ENCODE assay signal across 8 cellular contexts in the genomic region with DNA sequence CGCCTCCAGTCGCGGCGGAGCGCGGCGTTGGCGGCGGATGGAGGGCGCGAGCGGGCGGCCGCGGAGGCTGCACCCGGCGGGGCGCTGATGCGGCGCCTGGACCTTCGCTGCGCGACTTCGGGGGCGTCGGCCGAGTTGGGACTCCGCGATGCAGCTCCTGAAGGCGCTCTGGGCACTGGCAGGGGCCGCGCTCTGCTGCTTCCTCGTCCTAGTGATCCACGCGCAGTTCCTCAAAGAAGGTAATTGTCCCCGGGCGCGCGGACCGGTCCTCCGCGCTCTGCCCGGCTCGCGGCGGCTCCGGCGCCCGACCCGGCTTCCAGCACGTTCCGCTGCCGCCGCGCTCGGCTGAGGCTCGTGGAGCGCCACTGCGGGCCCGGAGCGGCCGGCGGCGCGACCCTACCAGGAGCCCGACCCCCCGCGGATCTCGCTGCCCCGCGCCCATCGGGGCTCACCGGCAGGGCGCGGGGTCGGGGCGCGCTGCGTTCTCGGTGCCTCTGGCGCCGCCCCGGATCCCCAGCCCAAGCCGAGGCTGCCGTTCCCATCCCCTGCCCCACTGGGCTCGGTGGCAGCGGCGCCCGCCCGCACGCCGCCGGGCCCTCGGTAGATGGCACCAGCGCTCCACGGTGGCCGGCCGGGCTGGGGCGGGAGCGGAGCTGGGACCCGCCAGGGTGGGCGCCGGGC.
A peak's percentile ranks its signal among the peaks of the same experiment; 100 is the strongest.
DNase-seq lines count a peak whose midpoint lies in the region; ATAC-seq and TF ChIP-seq lines count a peak whose summit lies in the region.

No MANE protein-coding gene starts in this region.

- no peak overlapping the region for H2AFZ ChIP-seq in parathyroid adenoma

- H3K4me2 ChIP-seq in parathyroid adenoma (ENCODE audit: low read length), result peak overlapping the region; percentile 62

- DNase-seq in COLO668 (lab: John Stamatoyannopoulos, UW; ENCODE audit: unreplicated experiment), result peak; percentile 68
- DNase-seq in NCI-H2171 (lab: John Stamatoyannopoulos, UW), result peak; percentile 77
- peak; percentile 75 for DNase-seq in glutamatergic neuron
- no peak for DNase-seq in GM19240 (ENCODE audit: insufficient read length, low spot score)
- no peak for DNase-seq in activated CD8-positive, alpha-beta memory T cell treated with anti-CD3 and anti-CD28 coated beads, Interleukin-2, amount 10 ng/mL, durations not matched to agents 7 days and 5 days
- no peak for DNase-seq in activated T-helper 2 cell treated with anti-CD3 and anti-CD28 coated beads, Interferon-gamma antibody, Interleukin-2, Interleukin-4, amounts not matched to agents 10 μg/mL and 5 μg/mL and 100 μg/mL, durations not matched to agents 14 hours and 24 hours and 36 hours (ENCODE audit: low spot score)

- no peaks in the 10 kb centered on the region for H3K9me3 ChIP-seq in parathyroid adenoma (ENCODE audit: control insufficient read depth, low read length)

- no peak overlapping the region for H3K27ac Mint-ChIP-seq in glutamatergic neuron (ENCODE audit: unreplicated experiment)
- no peak overlapping the region for H3K27ac Mint-ChIP-seq in activated CD8-positive, alpha-beta memory T cell treated with anti-CD3 and anti-CD28 coated beads, Interleukin-2, amount 10 ng/mL, durations not matched to agents 7 days and 5 days
- no peak overlapping the region for H3K27ac Mint-ChIP-seq in activated T-helper 2 cell treated with anti-CD3 and anti-CD28 coated beads, Interferon-gamma antibody, Interleukin-2, Interleukin-4, amounts not matched to agents 10 μg/mL and 5 μg/mL and 100 μg/mL, durations not matched to agents 14 hours and 24 hours and 36 hours

- H3K79me2 ChIP-seq in parathyroid adenoma, result no peaks in the 10 kb centered on the region

- CTCF ChIA-PET in activated CD8-positive, alpha-beta memory T cell treated with anti-CD3 and anti-CD28 coated beads, Interleukin-2, amount 10 ng/mL, durations not matched to agents 7 days and 5 days (lab: Charles Lee), result interaction anchor here (1.0 kb wide), 1 partner anchor 729 kb away, joined by 3 read pairs; no protein-coding TSS in a partner anchor

- no peaks in the 10 kb centered on the region for H3K4me1 Mint-ChIP-seq in glutamatergic neuron (ENCODE audit: low read depth, unreplicated experiment)
- no peaks in the 10 kb centered on the region for H3K4me1 Mint-ChIP-seq in activated CD8-positive, alpha-beta memory T cell treated with anti-CD3 and anti-CD28 coated beads, Interleukin-2, amount 10 ng/mL, durations not matched to agents 7 days and 5 days
- no peaks in the 10 kb centered on the region for H3K4me1 Mint-ChIP-seq in activated T-helper 2 cell treated with anti-CD3 and anti-CD28 coated beads, Interferon-gamma antibody, Interleukin-2, Interleukin-4, amounts not matched to agents 10 μg/mL and 5 μg/mL and 100 μg/mL, durations not matched to agents 14 hours and 24 hours and 36 hours (ENCODE audit: low read depth)

- TF ChIP-seq CTCF in glutamatergic neuron (IDR thresholded peaks at IDR 0.05; ENCODE audit: partially characterized antibody, unreplicated experiment) (peak; percentile 21), parathyroid adenoma (IDR thresholded peaks at IDR 0.05) (peak; percentile 15)

- H3K27me3 Mint-ChIP-seq in glutamatergic neuron (ENCODE audit: unreplicated experiment), result peaks cover 6% of the 10 kb centered on the region
- H3K27me3 Mint-ChIP-seq in activated CD8-positive, alpha-beta memory T cell treated with anti-CD3 and anti-CD28 coated beads, Interleukin-2, amount 10 ng/mL, durations not matched to agents 7 days and 5 days, result peaks cover 24% of the 10 kb centered on the region
- peaks cover 20% of the 10 kb centered on the region for H3K27me3 Mint-ChIP-seq in activated T-helper 2 cell treated with anti-CD3 and anti-CD28 coated beads, Interferon-gamma antibody, Interleukin-2, Interleukin-4, amounts not matched to agents 10 μg/mL and 5 μg/mL and 100 μg/mL, durations not matched to agents 14 hours and 24 hours and 36 hours (ENCODE audit: low read depth)

- H3K4me3 Mint-ChIP-seq in glutamatergic neuron (ENCODE audit: unreplicated experiment), result no peak overlapping the region
- no peak overlapping the region for H3K4me3 Mint-ChIP-seq in activated CD8-positive, alpha-beta memory T cell treated with anti-CD3 and anti-CD28 coated beads, Interleukin-2, amount 10 ng/mL, durations not matched to agents 7 days and 5 days
- no peak overlapping the region for H3K4me3 Mint-ChIP-seq in activated T-helper 2 cell treated with anti-CD3 and anti-CD28 coated beads, Interferon-gamma antibody, Interleukin-2, Interleukin-4, amounts not matched to agents 10 μg/mL and 5 μg/mL and 100 μg/mL, durations not matched to agents 14 hours and 24 hours and 36 hours (ENCODE audit: low read depth)

- H3K27ac ChIP-seq in parathyroid adenoma, result no peak overlapping the region

- no peaks in the 10 kb centered on the region for H3K4me1 ChIP-seq in parathyroid adenoma

- H3K4me3 ChIP-seq in parathyroid adenoma (ENCODE audit: low read depth, low read length), result peak overlapping the region; percentile 42

- peaks cover 15% of the 10 kb centered on the region for H3K9me3 Mint-ChIP-seq in glutamatergic neuron (ENCODE audit: unreplicated experiment)
- peaks cover 7% of the 10 kb centered on the region for H3K9me3 Mint-ChIP-seq in activated CD8-positive, alpha-beta memory T cell treated with anti-CD3 and anti-CD28 coated beads, Interleukin-2, amount 10 ng/mL, durations not matched to agents 7 days and 5 days (ENCODE audit: low read depth)
- peaks cover 7% of the 10 kb centered on the region for H3K9me3 Mint-ChIP-seq in activated T-helper 2 cell treated with anti-CD3 and anti-CD28 coated beads, Interferon-gamma antibody, Interleukin-2, Interleukin-4, amounts not matched to agents 10 μg/mL and 5 μg/mL and 100 μg/mL, durations not matched to agents 14 hours and 24 hours and 36 hours

- intact Hi-C loops in activated T-helper 2 cell treated with anti-CD3 and anti-CD28 coated beads, Interferon-gamma antibody, Interleukin-2, Interleukin-4, amounts not matched to agents 10 μg/mL and 5 μg/mL and 100 μg/mL, durations not matched to agents 14 hours and 24 hours and 36 hours (cut with micrococcal nuclease), result no loop called here

- H3K36me3 ChIP-seq in parathyroid adenoma (ENCODE audit: control insufficient read depth, insufficient read depth, low read length), result no peaks in the 10 kb centered on the region

- H3K9ac ChIP-seq in parathyroid adenoma, result no peak overlapping the region

- ATAC-seq in HG03175 (IDR thresholded peaks at IDR 0.05; ENCODE audit: unreplicated experiment), result no peak
- ATAC-seq in activated CD8-positive, alpha-beta memory T cell treated with anti-CD3 and anti-CD28 coated beads, Interleukin-2, amount 10 ng/mL, durations not matched to agents 7 days and 5 days, result no peak

- H3K36me3 Mint-ChIP-seq in glutamatergic neuron (ENCODE audit: unreplicated experiment), result no peaks in the 10 kb centered on the region
- peaks cover 2% of the 10 kb centered on the region for H3K36me3 Mint-ChIP-seq in activated CD8-positive, alpha-beta memory T cell treated with anti-CD3 and anti-CD28 coated beads, Interleukin-2, amount 10 ng/mL, durations not matched to agents 7 days and 5 days
- H3K36me3 Mint-ChIP-seq in activated T-helper 2 cell treated with anti-CD3 and anti-CD28 coated beads, Interferon-gamma antibody, Interleukin-2, Interleukin-4, amounts not matched to agents 10 μg/mL and 5 μg/mL and 100 μg/mL, durations not matched to agents 14 hours and 24 hours and 36 hours (ENCODE audit: low read depth), result peaks cover 2% of the 10 kb centered on the region

- no peaks in the 10 kb centered on the region for H3K27me3 ChIP-seq in parathyroid adenoma (ENCODE audit: control insufficient read depth, insufficient read depth, low read length)

Comparison
In these comparisons a context has a peak if more than half of its experiments do, and no peak if none do; other contexts are left out.
1. DNase-seq: peak in COLO668 (single experiment), NCI-H2171 (single experiment) and glutamatergic neuron (single experiment); none in GM19240 (single experiment), activated CD8-positive, alpha-beta memory T cell treated with anti-CD3 and anti-CD28 coated beads, Interleukin-2, amount 10 ng/mL, durations not matched to agents 7 days and 5 days (single experiment) and activated T-helper 2 cell treated with anti-CD3 and anti-CD28 coated beads, Interferon-gamma antibody, Interleukin-2, Interleukin-4, amounts not matched to agents 10 μg/mL and 5 μg/mL and 100 μg/mL, durations not matched to agents 14 hours and 24 hours and 36 hours (single experiment).